Comparison of ENCODE assay signal across 9 cellular contexts in genomic region chr1:156599811-156600210, GRCh38. TPM values are rescaled to one million over a fixed set of nuclear protein-coding genes. Genes with fewer than 3 reads are reported as not detected.
A peak's percentile ranks its signal among the peaks of the same experiment; 100 is the strongest.
DNase-seq lines count a peak whose midpoint lies in the region; ATAC-seq, FAIRE-seq and TF ChIP-seq lines count a peak whose summit lies in the region.
"Had no signal": no experiment of that assay in that cellular context is flagged by ENCODE, and none has a peak within 500 bp of the region (broad histone marks: within the 10 kb centered on the region; RNA-seq: fewer than 3 reads in every experiment).

No MANE protein-coding gene starts in this region.

- no peaks in the 10 kb centered on the region for H3K27me3 ChIP-seq in bronchial epithelial cell (ENCODE audit: control insufficient read depth, insufficient read depth, low read length)
- no peaks in the 10 kb centered on the region for H3K27me3 ChIP-seq in upper lobe of right lung
- no peaks in the 10 kb centered on the region for H3K27me3 ChIP-seq in heart right ventricle

- intact Hi-C loops in upper lobe of right lung (cut with DNase I): no loop called here
- intact Hi-C loops in heart right ventricle (cut with DNase I): loop anchor here in 6 of 10 donors (5.0 to 10.0 kb wide), 5 partner anchors 98 to 215 kb away; partner anchors contain the start of gene MEF2D (in 1 of the 6)

- H3K4me1 ChIP-seq in upper lobe of right lung: peaks cover 22% of the 10 kb centered on the region
- H3K4me1 ChIP-seq in heart right ventricle: peaks cover 7 to 25% (median 15%) of the 10 kb centered on the region in 9 donors

- 82 to 84% methylated on average over 3 of the region's 3 CpGs for WGBS in heart right ventricle, 2 donors

- FAIRE-seq in bronchial epithelial cell (lab: Jason Lieb, UNC): no peak

- ATAC-seq in upper lobe of right lung (peak; percentile 29), HG02759 (IDR thresholded peaks at IDR 0.05; ENCODE audit: unreplicated experiment) (no peak), heart right ventricle (no peak), HG02763 (IDR thresholded peaks at IDR 0.05; ENCODE audit: unreplicated experiment) (no peak)

- H3K27ac Mint-ChIP-seq in activated naive CD4-positive, alpha-beta T cell treated with anti-CD3 and anti-CD28 coated beads, Interleukin-2, amount 10 ng/mL, durations not matched to agents 7 days and 5 days: no peak overlapping the region

- H3K27ac ChIP-seq in upper lobe of right lung: no peak overlapping the region
- H3K27ac ChIP-seq in heart right ventricle: no peak overlapping the region

- peaks cover 17% of the 10 kb centered on the region for H3K36me3 ChIP-seq in bronchial epithelial cell (ENCODE audit: control insufficient read depth, insufficient read depth, low read length)
- peaks cover 38% of the 10 kb centered on the region for H3K36me3 ChIP-seq in upper lobe of right lung
- H3K36me3 ChIP-seq in heart right ventricle: peaks cover 0 to 46% (median 13%) of the 10 kb centered on the region in 9 donors

- no peaks in the 10 kb centered on the region for H3K9me3 Mint-ChIP-seq in activated naive CD4-positive, alpha-beta T cell treated with anti-CD3 and anti-CD28 coated beads, Interleukin-2, amount 10 ng/mL, durations not matched to agents 7 days and 5 days

- TF ChIP-seq CTCF in bronchial epithelial cell (IDR thresholded peaks at IDR 0.05; ENCODE audit: insufficient read depth, low read length, severe bottlenecking) (peak; percentile 19), upper lobe of right lung (IDR thresholded peaks at IDR 0.05) (peak; percentile 12), heart right ventricle (IDR thresholded peaks at IDR 0.05) (peak in 1 of 9 donors; percentile 13)

- DNase-seq in activated naive CD4-positive, alpha-beta T cell treated with anti-CD3 and anti-CD28 coated beads, Interleukin-2, amount 10 ng/mL, durations not matched to agents 7 days and 5 days: no peak
- no peak for DNase-seq in activated naive CD4-positive, alpha-beta T cell treated with anti-CD3 and anti-CD28 coated beads, Interleukin-2, amount 50 U/mL, for 16 hours
- DNase-seq in NOMO-1 treated with DMSO at 0.1 percent for 48 hours (lab: John Stamatoyannopoulos, UW; ENCODE audit: unreplicated experiment) (peak; percentile 76), bronchial epithelial cell (ENCODE audit: low read depth) (peak; percentile 40), upper lobe of right lung (no peak), heart right ventricle (no peak)

- CTCF ChIA-PET in activated naive CD4-positive, alpha-beta T cell treated with anti-CD3 and anti-CD28 coated beads, Interleukin-2, amount 10 ng/mL, durations not matched to agents 7 days and 5 days (lab: Charles Lee): interaction anchor here (0.5 to 3.0 kb wide), 7 partner anchors 8 to 119 kb away, joined by 3 to 9 read pairs (median 6); partner anchors contain the start of gene NAXE

- H3K9me3 ChIP-seq in upper lobe of right lung: no peaks in the 10 kb centered on the region
- H3K9me3 ChIP-seq in heart right ventricle: no peaks in the 10 kb centered on the region

- H3K27me3 Mint-ChIP-seq in activated naive CD4-positive, alpha-beta T cell treated with anti-CD3 and anti-CD28 coated beads, Interleukin-2, amount 10 ng/mL, durations not matched to agents 7 days and 5 days: no peaks in the 10 kb centered on the region

- peaks cover 33% of the 10 kb centered on the region for H3K36me3 Mint-ChIP-seq in activated naive CD4-positive, alpha-beta T cell treated with anti-CD3 and anti-CD28 coated beads, Interleukin-2, amount 10 ng/mL, durations not matched to agents 7 days and 5 days

- peaks cover 46% of the 10 kb centered on the region for H3K4me1 Mint-ChIP-seq in activated naive CD4-positive, alpha-beta T cell treated with anti-CD3 and anti-CD28 coated beads, Interleukin-2, amount 10 ng/mL, durations not matched to agents 7 days and 5 days

- no peak overlapping the region for H3K4me3 ChIP-seq in bronchial epithelial cell (ENCODE audit: low read depth, low read length)
- H3K4me3 ChIP-seq in upper lobe of right lung: no peak overlapping the region
- H3K4me3 ChIP-seq in heart right ventricle: no peak overlapping the region

- peak overlapping the region; percentile 98 for H3K4me3 Mint-ChIP-seq in activated naive CD4-positive, alpha-beta T cell treated with anti-CD3 and anti-CD28 coated beads, Interleukin-2, amount 10 ng/mL, durations not matched to agents 7 days and 5 days

RNA-seq across cellular contexts. Expression of gene GPATCH4, which starts 1.5 kb away (rescaled TPM):
- total RNA-seq in bronchial epithelial cell (15.9 and 29.2 TPM in 2 replicates), upper lobe of right lung (22.4 TPM), heart right ventricle (10 to 100 TPM in 9 of 10 donors, 1 to 10 TPM in 1; 9.3 to 25.4 (median 13.3) TPM)
- polyA plus RNA-seq in heart right ventricle: 10 to 100 TPM; 24.1 to 34.5 TPM

RNA-seq across cellular contexts. Expression of gene NAXE, which starts 8.2 kb away (rescaled TPM):
- 142 and 154 TPM in 2 replicates for total RNA-seq in bronchial epithelial cell
- total RNA-seq in upper lobe of right lung: 69.2 TPM
- 100 to 1,000 TPM in 9 of 10 donors, 10 to 100 TPM in 1; 93.1 to 134 (median 112) TPM for total RNA-seq in heart right ventricle
- 100 to 1,000 TPM in 1 of 2 donors, 10 to 100 TPM in 1; 59.8 to 103 TPM for polyA plus RNA-seq in heart right ventricle

RNA-seq across cellular contexts. Expression of gene HAPLN2, which starts 19.4 kb away (rescaled TPM):
- total RNA-seq in bronchial epithelial cell (under 0.01 TPM in 1 of 2 replicates, not detected in the other), upper lobe of right lung (0.78 TPM), heart right ventricle (1 to 10 TPM in 3 of 10 donors, under 1 TPM in 6, not detected in 1; 0.24 to 1.7 (median 0.77) TPM)
- polyA plus RNA-seq in heart right ventricle: 1 to 10 TPM; 3.0 to 6.3 TPM

RNA-seq across cellular contexts. Expression of gene TTC24, which starts 20.3 kb away (rescaled TPM):
- total RNA-seq in bronchial epithelial cell: not detected in 2 replicates
- total RNA-seq in upper lobe of right lung: not detected
- under 1 TPM in 1 of 10 donors, not detected in 9; 0.21 TPM for total RNA-seq in heart right ventricle
- polyA plus RNA-seq in heart right ventricle: under 1 TPM in 1 of 2 donors, not detected in 1; 0.03 TPM
- total RNA-seq: G401 had no signal

RNA-seq across cellular contexts. Expression of gene IQGAP3, which starts 27.4 kb away (rescaled TPM):
- total RNA-seq in bronchial epithelial cell (0.53 and 1.7 TPM in 2 replicates), upper lobe of right lung (1.3 TPM), heart right ventricle (1 to 10 TPM in 3 of 10 donors, under 1 TPM in 7; 0.07 to 3.8 (median 0.39) TPM)
- under 1 TPM; 0.09 to 0.22 TPM for polyA plus RNA-seq in heart right ventricle

Comparison
In these comparisons a context has a peak if more than half of its experiments do, and no peak if none do; other contexts are left out.
1. DNase-seq: peak in NOMO-1 treated with DMSO at 0.1 percent for 48 hours (single experiment) and bronchial epithelial cell (single experiment); none in activated naive CD4-positive, alpha-beta T cell treated with anti-CD3 and anti-CD28 coated beads, Interleukin-2, amount 10 ng/mL, durations not matched to agents 7 days and 5 days (single experiment), activated naive CD4-positive, alpha-beta T cell treated with anti-CD3 and anti-CD28 coated beads, Interleukin-2, amount 50 U/mL, for 16 hours (single experiment), upper lobe of right lung (single experiment) and heart right ventricle (0 of 2).